Comparison of ENCODE assay signal across 21 cellular contexts in genomic region chr3:144557515-144557914, GRCh38.
"Had no signal": no experiment of that assay in that cellular context is flagged by ENCODE, and none has a peak within 500 bp of the region (broad histone marks: within the 10 kb centered on the region; RNA-seq: fewer than 3 reads in every experiment).

No MANE protein-coding gene starts in this region.

- H3K27ac ChIP-seq: brain microvascular endothelial cell, left lung, parathyroid adenoma, upper lobe of left lung had no signal

- H3K4me3 ChIP-seq: left lung, upper lobe of left lung had no signal

- H3K9me3 ChIP-seq: left lung, upper lobe of left lung had no signal

- DNase-seq: activated CD4-positive, alpha-beta T cell treated with anti-CD3 and anti-CD28 coated beads for 1 hour; activated CD4-positive, alpha-beta T cell treated with anti-CD3 and anti-CD28 coated beads, Interleukin-2, amount 50 U/mL, for 1 hour; activated CD8-positive, alpha-beta T cell treated with anti-CD3 and anti-CD28 coated beads, Interleukin-2, amount 10 ng/mL, durations not matched to agents 7 days and 5 days; activated gamma-delta T cell; activated naive CD4-positive, alpha-beta T cell treated with anti-CD3 and anti-CD28 coated beads, Interleukin-2, amount 50 U/mL, for 16 hours; activated naive CD8-positive, alpha-beta T cell treated with anti-CD3 and anti-CD28 coated beads, Interleukin-2, amount 50 U/mL, for 24 hours; anterior cingulate cortex; brain microvascular endothelial cell; effector memory CD4-positive, alpha-beta T cell; left lung; mammary epithelial cell; right cardiac atrium; stimulated activated CD4-positive, alpha-beta T cell treated with anti-CD3 and anti-CD28 coated beads, Interleukin-12 subunit alpha, Interleukin-12 subunit beta, amount 100 ng/mL, for 4 hours; stimulated activated CD4-positive, alpha-beta T cell treated with anti-CD3 and anti-CD28 coated beads, Interleukin-4, amount 100 ng/mL, for 4 hours; stimulated activated naive CD8-positive, alpha-beta T cell treated with anti-CD3 and anti-CD28 coated beads, Interleukin-15, Interleukin-2, amounts not matched to agents 100 U/mL and 50 U/mL, for 24 hours; T-helper 1 cell; upper lobe of left lung had no signal

- H3K36me3 ChIP-seq: brain microvascular endothelial cell, left lung, upper lobe of left lung had no signal

- ATAC-seq: activated CD8-positive, alpha-beta T cell treated with anti-CD3 and anti-CD28 coated beads, Interleukin-2, amount 10 ng/mL, durations not matched to agents 7 days and 5 days; activated naive CD8-positive, alpha-beta T cell treated with anti-CD3 and anti-CD28 coated beads, Interleukin-2, amount 50 U/mL, for 24 hours; left lung; right cardiac atrium; stimulated activated naive CD8-positive, alpha-beta T cell treated with anti-CD3 and anti-CD28 coated beads, Interleukin-15, Interleukin-2, amounts not matched to agents 100 U/mL and 50 U/mL, for 24 hours had no signal

- H3K4me1 ChIP-seq: left lung, parathyroid adenoma, upper lobe of left lung had no signal

- H3K27me3 ChIP-seq: brain microvascular endothelial cell, left lung, upper lobe of left lung had no signal

- FAIRE-seq: colon, endothelial cell of umbilical vein, TTC549 had no signal
